Comparison of ENCODE assay signal across 8 cellular contexts in genomic region chr4:55948726-55949479, GRCh38. TPM values are rescaled to one million over a fixed set of nuclear protein-coding genes. Genes with fewer than 3 reads are reported as not detected.
DNase-seq lines count a peak whose midpoint lies in the region; ATAC-seq and TF ChIP-seq lines count a peak whose summit lies in the region.

A gene with protein sequence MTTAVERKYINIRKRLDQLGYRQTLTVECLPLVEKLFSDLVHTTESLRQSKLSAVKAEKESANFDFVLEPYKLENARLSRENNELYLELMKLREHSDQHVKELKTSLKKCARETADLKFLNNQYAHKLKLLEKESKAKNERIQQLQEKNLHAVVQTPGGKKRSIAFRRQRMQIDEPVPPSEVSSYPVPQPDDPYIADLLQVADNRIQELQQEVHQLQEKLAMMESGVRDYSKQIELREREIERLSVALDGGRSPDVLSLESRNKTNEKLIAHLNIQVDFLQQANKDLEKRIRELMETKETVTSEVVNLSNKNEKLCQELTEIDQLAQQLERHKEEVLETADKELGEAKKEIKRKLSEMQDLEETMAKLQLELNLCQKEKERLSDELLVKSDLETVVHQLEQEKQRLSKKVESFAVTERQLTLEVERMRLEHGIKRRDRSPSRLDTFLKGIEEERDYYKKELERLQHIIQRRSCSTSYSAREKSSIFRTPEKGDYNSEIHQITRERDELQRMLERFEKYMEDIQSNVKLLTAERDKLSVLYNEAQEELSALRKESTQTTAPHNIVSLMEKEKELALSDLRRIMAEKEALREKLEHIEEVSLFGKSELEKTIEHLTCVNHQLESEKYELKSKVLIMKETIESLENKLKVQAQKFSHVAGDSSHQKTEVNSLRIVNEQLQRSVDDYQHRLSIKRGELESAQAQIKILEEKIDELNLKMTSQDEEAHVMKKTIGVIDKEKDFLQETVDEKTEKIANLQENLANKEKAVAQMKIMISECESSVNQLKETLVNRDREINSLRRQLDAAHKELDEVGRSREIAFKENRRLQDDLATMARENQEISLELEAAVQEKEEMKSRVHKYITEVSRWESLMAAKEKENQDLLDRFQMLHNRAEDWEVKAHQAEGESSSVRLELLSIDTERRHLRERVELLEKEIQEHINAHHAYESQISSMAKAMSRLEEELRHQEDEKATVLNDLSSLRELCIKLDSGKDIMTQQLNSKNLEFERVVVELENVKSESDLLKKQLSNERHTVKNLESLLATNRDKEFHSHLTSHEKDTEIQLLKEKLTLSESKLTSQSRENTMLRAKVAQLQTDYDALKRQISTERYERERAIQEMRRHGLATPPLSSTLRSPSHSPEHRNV (plus strand): TSS chr4:55948945. CDS start chr4:55952131, 3,186 bp downstream.

- H4K20me1 ChIP-seq in mammary epithelial cell (ENCODE audit: insufficient read depth, low read length): no peaks in the 10 kb centered on the region
- H4K20me1 ChIP-seq in smooth muscle cell (ENCODE audit: low read depth): no peaks in the 10 kb centered on the region

- dilution Hi-C loops in mammary epithelial cell (cut with HindIII; ENCODE audit: low sequenced_read_pairs): no loop called here

- intact Hi-C loops in mammary epithelial cell (cut with micrococcal nuclease): loop anchor here (1.0 to 10.0 kb wide), 6 partner anchors 42 to 886 kb away; partner anchors contain the start of gene EXOC1

- H3K4me2 ChIP-seq in mammary epithelial cell (ENCODE audit: insufficient read depth, low read depth, low read length) (peak within 1 kb of the TSS; percentile 89), smooth muscle cell (peak within 1 kb of the TSS; percentile 93)

- H3K79me2 ChIP-seq in mammary epithelial cell (ENCODE audit: insufficient read depth, low read length): peaks cover 33% of the 10 kb centered on the region
- H3K79me2 ChIP-seq in smooth muscle cell (ENCODE audit: low read depth): peaks cover 23% of the 10 kb centered on the region

- TF ChIP-seq CTCF in AG10803 (conservative IDR thresholded peaks at IDR 0.05; ENCODE audit: low read length) (peak; percentile 70), WI38 (IDR thresholded peaks at IDR 0.05; ENCODE audit: low read depth, low read length) (peak; percentile 81), mammary epithelial cell (conservative IDR thresholded peaks at IDR 0.05 in 1 of 2, IDR thresholded peaks at IDR 0.05 in 1 of 2; ENCODE audit: extremely low read depth in 1 of 2, insufficient read depth in 1 of 2, low read depth in 1 of 2, low read length in 2 of 2) (peak; percentile 64 to 94), smooth muscle cell (IDR thresholded peaks at IDR 0.05; ENCODE audit: borderline replicate concordance, insufficient read depth, poor library complexity, severe bottlenecking) (peak; percentile 85)

- peaks cover 16% of the 10 kb centered on the region for H3F3A ChIP-seq in smooth muscle cell (ENCODE audit: low read depth)

- no peaks in the 10 kb centered on the region for H3K9me3 ChIP-seq in mammary epithelial cell (replicated peaks; ENCODE audit: insufficient read depth, low read length)
- no peaks in the 10 kb centered on the region for H3K9me3 ChIP-seq in smooth muscle cell (replicated peaks; ENCODE audit: low read depth)

- peak; percentile 81 for ATAC-seq in GM19023 (IDR thresholded peaks at IDR 0.05; ENCODE audit: unreplicated experiment)
- ATAC-seq in HG03196 (IDR thresholded peaks at IDR 0.05; ENCODE audit: unreplicated experiment): peak; percentile 80

- WGBS in mammary epithelial cell (ENCODE audit: low coverage, missing lambda C conversion rate): 0% methylated on average over 6 of the region's 77 CpGs
- WGBS in smooth muscle cell (ENCODE audit: low lambda C conversion rate): 1% methylated on average over 61 of the region's 77 CpGs

- CTCF ChIA-PET in mammary epithelial cell (lab: Charles Lee; ENCODE audit: low non-redundant PET): interaction anchor here (0.6 to 0.8 kb wide), 6 partner anchors 17 to 888 kb away, joined by 3 to 5 read pairs (median 4); partner anchors contain the start of gene PPAT

- in situ Hi-C loops in mammary epithelial cell (cut with MboI; ENCODE audit: low sequenced_read_pairs in 2 of 2): no loop called here

- peak; percentile 93 for DNase-seq in AG10803 (ENCODE audit: low read depth)
- DNase-seq in NCI-H2227 treated with DMSO at 0.1 percent for 48 hours (lab: John Stamatoyannopoulos, UW): peak; percentile 84
- peak; percentile 93 for DNase-seq in mammary epithelial cell
- peak; percentile 96 for DNase-seq in iPS-NIHi7 (ENCODE audit: extremely low spot score)
- peak; percentile 88 for DNase-seq in smooth muscle cell (lab: John Stamatoyannopoulos, UW; ENCODE audit: unreplicated experiment)

- H3K27ac ChIP-seq in mammary epithelial cell (ENCODE audit: insufficient read depth, low read depth, low read length): peak within 1 kb of the TSS; percentile 92
- peak within 1 kb of the TSS; percentile 96 for H3K27ac ChIP-seq in smooth muscle cell (ENCODE audit: low read depth)

- H3K4me1 ChIP-seq in mammary epithelial cell (ENCODE audit: insufficient read depth, low read length): peaks cover 22% of the 10 kb centered on the region
- peaks cover 9% of the 10 kb centered on the region for H3K4me1 ChIP-seq in smooth muscle cell (ENCODE audit: low read depth)

- peak within 1 kb of the TSS; percentile 87 for H3K9ac ChIP-seq in mammary epithelial cell (ENCODE audit: insufficient read depth, low read length)
- peak within 1 kb of the TSS; percentile 79 for H3K9ac ChIP-seq in smooth muscle cell (ENCODE audit: low read depth)

- H3K27me3 ChIP-seq in mammary epithelial cell (ENCODE audit: insufficient read depth, low read length) (no peaks in the 10 kb centered on the region), smooth muscle cell (ENCODE audit: low read depth) (no peaks in the 10 kb centered on the region)

- H3K36me3 ChIP-seq in mammary epithelial cell (ENCODE audit: insufficient read depth, low read length) (peaks cover 4% of the 10 kb centered on the region), smooth muscle cell (ENCODE audit: low read depth) (peaks cover 2% of the 10 kb centered on the region)

- no TSS peak for BruUV-seq in mammary epithelial cell (replicated peaks; lab: Mats Ljungman, UMichigan)

- H2AFZ ChIP-seq in mammary epithelial cell (ENCODE audit: low read depth, low read length) (peak within 1 kb of the TSS; percentile 93), smooth muscle cell (ENCODE audit: low read depth) (peak within 1 kb of the TSS; percentile 77)

- H3K4me3 ChIP-seq in AG10803 (ENCODE audit: low read length) (peak within 1 kb of the TSS; percentile 58), WI38 (ENCODE audit: low read depth, low read length) (peak within 1 kb of the TSS; percentile 75), mammary epithelial cell (replicated peaks in 1 of 3; ENCODE audit: insufficient read depth in 1 of 3, low read depth in 2 of 3, low read length in 3 of 3) (peak within 1 kb of the TSS; percentile 76 to 94 (median 83)), smooth muscle cell (peak within 1 kb of the TSS; percentile 80)

RNA-seq across cellular contexts. Expression of the gene that starts here (rescaled TPM):
- total RNA-seq in mammary epithelial cell (1 to 10 TPM; 5.3 to 7.3 TPM), smooth muscle cell (11.4 and 28.9 TPM in 2 replicates)
- polyA plus RNA-seq in mammary epithelial cell (2.0 TPM), smooth muscle cell (3.1 and 4.5 TPM in 2 replicates)
- 5.6 TPM for polyA minus RNA-seq in mammary epithelial cell

Comparison
In these comparisons a context has a peak if more than half of its experiments do, and no peak if none do; other contexts are left out.
1. Peak in every context shown above with its lines: DNase-seq, ATAC-seq, H3K4me3 ChIP-seq and H3K27ac ChIP-seq.